In genomic region chr19:47106819-47107200, GRCh38 we compare ENCODE assay signal across 1 cellular context.
TF ChIP-seq lines count a peak whose summit lies in the region.

No MANE protein-coding gene starts in this region.

TF ChIP-seq in endothelial cell of umbilical vein, 7 proteins besides CTCF, POLR2A, EP300 and RAD21 (continued from another document):
- TF ChIP-seq, protein P1, sequence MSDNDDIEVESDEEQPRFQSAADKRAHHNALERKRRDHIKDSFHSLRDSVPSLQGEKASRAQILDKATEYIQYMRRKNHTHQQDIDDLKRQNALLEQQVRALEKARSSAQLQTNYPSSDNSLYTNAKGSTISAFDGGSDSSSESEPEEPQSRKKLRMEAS (IDR thresholded peaks at IDR 0.05; ENCODE audit: insufficient read depth, insufficient read length), result no peak
- TF ChIP-seq EZH2 (IDR thresholded peaks at IDR 0.05; ENCODE audit: borderline replicate concordance, low read depth, low read length, severe bottlenecking), result no peak
- TF ChIP-seq JUN (IDR thresholded peaks at IDR 0.05; ENCODE audit: borderline replicate concordance, insufficient read depth, insufficient read length, low read depth), result no peak
- TF ChIP-seq FOS (IDR thresholded peaks at IDR 0.05; ENCODE audit: borderline replicate concordance, insufficient read depth, low read length), result no peak
- TF ChIP-seq MYC (IDR thresholded peaks at IDR 0.05; ENCODE audit: low read depth, low read length), result no peak
- no peak for TF ChIP-seq GATA2 (IDR thresholded peaks at IDR 0.05; ENCODE audit: insufficient read depth, insufficient read length, low read depth, low read length)
